8 cellular contexts compared by ENCODE assay signal in genomic region chr1:218346391-218347204, GRCh38. TPM values are rescaled to one million over a fixed set of nuclear protein-coding genes. Genes with fewer than 3 reads are reported as not detected.
DNase-seq lines count a peak whose midpoint lies in the region; ATAC-seq and TF ChIP-seq lines count a peak whose summit lies in the region.

No MANE protein-coding gene starts in this region.

- no peak for TF ChIP-seq CTCF in HCT116 (IDR thresholded peaks at IDR 0.05 in 2 of 3, conservative IDR thresholded peaks at IDR 0.05 in 1 of 3; ENCODE audit: borderline replicate concordance in 1 of 3, insufficient read depth in 1 of 3, low read depth in 2 of 3, low read length in 2 of 3)
- TF ChIP-seq CTCF in smooth muscle cell (IDR thresholded peaks at IDR 0.05; ENCODE audit: borderline replicate concordance, insufficient read depth, poor library complexity, severe bottlenecking): no peak

- POLR2A ChIA-PET in HCT116 (lab: Charles Lee): no interaction called here

- CTCF ChIA-PET in HCT116 (lab: Charles Lee): no interaction called here

- no peaks in the 10 kb centered on the region for H4K20me1 ChIP-seq in HCT116 (ENCODE audit: insufficient read depth)
- no peaks in the 10 kb centered on the region for H4K20me1 ChIP-seq in smooth muscle cell (ENCODE audit: low read depth)

- peak overlapping the region; percentile 37 to 52 for H3K4me3 ChIP-seq in HCT116 (replicated peaks in 1 of 2; ENCODE audit: low read depth in 1 of 2, low read length in 2 of 2)
- peak overlapping the region; percentile 80 for H3K4me3 ChIP-seq in iPS-15b (ENCODE audit: low read depth, low read length)
- H3K4me3 ChIP-seq in smooth muscle cell: peak overlapping the region; percentile 65

- H3K27ac ChIP-seq in HCT116 (ENCODE audit: low read depth, low read length) (no peak overlapping the region), smooth muscle cell (ENCODE audit: low read depth) (peak overlapping the region; percentile 66)

- H3K36me3 Mint-ChIP-seq in activated naive CD8-positive, alpha-beta T cell treated with anti-CD3 and anti-CD28 coated beads, Interleukin-2, amount 50 U/mL, for 24 hours (ENCODE audit: low read depth): peaks cover under 1% of the 10 kb centered on the region

- no peak for TF ChIP-seq RAD21 in HCT116 (IDR thresholded peaks at IDR 0.05; ENCODE audit: low read depth)

- H3K9ac ChIP-seq in HCT116 (ENCODE audit: low read length) (peak overlapping the region; percentile 37; the same call in 1 of the 2 replicates), iPS-15b (ENCODE audit: low read depth, low read length) (peak overlapping the region; percentile 14), smooth muscle cell (ENCODE audit: low read depth) (peak overlapping the region; percentile 69)

- H3K9me2 ChIP-seq in HCT116 (ENCODE audit: insufficient read depth): no peaks in the 10 kb centered on the region

- no peak overlapping the region for H3K4me3 Mint-ChIP-seq in activated naive CD8-positive, alpha-beta T cell treated with anti-CD3 and anti-CD28 coated beads, Interleukin-2, amount 50 U/mL, for 24 hours

- no peak for TF ChIP-seq POLR2A in HCT116 (IDR thresholded peaks at IDR 0.05; ENCODE audit: borderline replicate concordance, extremely low read depth, insufficient read depth, insufficient read length)

- H2AFZ ChIP-seq in HCT116 (ENCODE audit: low read depth, low read length, poor library complexity, severe bottlenecking) (peak overlapping the region; percentile 49), smooth muscle cell (ENCODE audit: low read depth) (peak overlapping the region; percentile 63)

- TSS peak; percentile 30 for BruUV-seq in HCT116 (replicated peaks; lab: Mats Ljungman, UMichigan)

- intact Hi-C loops in HCT116 (cut with micrococcal nuclease): no loop called here

- DNase-seq in Ammon's horn (ENCODE audit: low spot score) (peak; percentile 30), HCT116 (ENCODE audit: low read depth, low spot score) (no peak), smooth muscle cell (lab: John Stamatoyannopoulos, UW; ENCODE audit: unreplicated experiment) (no peak), epidermal melanocyte (ENCODE audit: insufficient read length, low spot score) (no peak)
- peak; percentile 14 for DNase-seq in activated naive CD8-positive, alpha-beta T cell treated with anti-CD3 and anti-CD28 coated beads, Interleukin-2, amount 50 U/mL, for 24 hours

- no peaks in the 10 kb centered on the region for H3K9me3 Mint-ChIP-seq in activated naive CD8-positive, alpha-beta T cell treated with anti-CD3 and anti-CD28 coated beads, Interleukin-2, amount 50 U/mL, for 24 hours

- H3K27me3 ChIP-seq in HCT116 (ENCODE audit: insufficient read depth, low read length): no peaks in the 10 kb centered on the region
- peaks cover 43% of the 10 kb centered on the region for H3K27me3 ChIP-seq in iPS-15b (ENCODE audit: control insufficient read depth, insufficient read depth, low read length)
- no peaks in the 10 kb centered on the region for H3K27me3 ChIP-seq in smooth muscle cell (ENCODE audit: low read depth)

- H3K36me3 ChIP-seq in HCT116 (ENCODE audit: control insufficient read depth in 1 of 2, insufficient read depth in 2 of 2, low read length in 2 of 2): no peaks in the 10 kb centered on the region
- H3K36me3 ChIP-seq in iPS-15b (ENCODE audit: control insufficient read depth, insufficient read depth, low read length): no peaks in the 10 kb centered on the region
- no peaks in the 10 kb centered on the region for H3K36me3 ChIP-seq in smooth muscle cell (ENCODE audit: low read depth)

- peaks cover 29% of the 10 kb centered on the region for H3K4me1 Mint-ChIP-seq in activated naive CD8-positive, alpha-beta T cell treated with anti-CD3 and anti-CD28 coated beads, Interleukin-2, amount 50 U/mL, for 24 hours

- peaks cover 0 to 8% of the 10 kb centered on the region in 2 experiments; a peak in 2 of 4 replicates for H3K4me1 ChIP-seq in HCT116 (ENCODE audit: control insufficient read depth in 1 of 2, insufficient read depth in 2 of 2, low read length in 2 of 2)
- H3K4me1 ChIP-seq in iPS-15b (ENCODE audit: control insufficient read depth, insufficient read depth, low read length): peaks cover 5% of the 10 kb centered on the region
- peaks cover 3% of the 10 kb centered on the region for H3K4me1 ChIP-seq in smooth muscle cell (ENCODE audit: low read depth)

- RAD21 ChIA-PET in HCT116 (lab: Charles Lee; ENCODE audit: low non-redundant PET in 1 of 2, low total read pairs in 2 of 2, uncharacterized antibody in 2 of 2, unreplicated experiment in 2 of 2): no interaction called here

- peak overlapping the region; percentile 73 for H3K4me2 ChIP-seq in HCT116 (ENCODE audit: low read length)
- peak overlapping the region; percentile 95 for H3K4me2 ChIP-seq in smooth muscle cell

- peaks cover 51% of the 10 kb centered on the region for H3K27me3 Mint-ChIP-seq in activated naive CD8-positive, alpha-beta T cell treated with anti-CD3 and anti-CD28 coated beads, Interleukin-2, amount 50 U/mL, for 24 hours

- H3K9me3 ChIP-seq in HCT116 (ENCODE audit: control insufficient read depth in 1 of 2, insufficient read depth in 1 of 2, low read depth in 1 of 2, low read length in 2 of 2) (no peaks in the 10 kb centered on the region), iPS-15b (ENCODE audit: control insufficient read depth, insufficient read depth, low read length) (no peaks in the 10 kb centered on the region), smooth muscle cell (replicated peaks; ENCODE audit: low read depth) (no peaks in the 10 kb centered on the region)

- no peaks in the 10 kb centered on the region for H3K79me2 ChIP-seq in HCT116 (ENCODE audit: insufficient read depth, low read length)
- peaks cover 31% of the 10 kb centered on the region for H3K79me2 ChIP-seq in smooth muscle cell (ENCODE audit: low read depth)

- peaks cover 18% of the 10 kb centered on the region for H3F3A ChIP-seq in smooth muscle cell (ENCODE audit: low read depth)

- WGBS in smooth muscle cell (ENCODE audit: low lambda C conversion rate): 1% methylated on average over 39 of the region's 39 CpGs

- no peak overlapping the region for H3K27ac Mint-ChIP-seq in activated naive CD8-positive, alpha-beta T cell treated with anti-CD3 and anti-CD28 coated beads, Interleukin-2, amount 50 U/mL, for 24 hours

- ATAC-seq in HCT116 (no peak), GM19023 (IDR thresholded peaks at IDR 0.05; ENCODE audit: unreplicated experiment) (no peak), HG03378 (IDR thresholded peaks at IDR 0.05; ENCODE audit: unreplicated experiment) (no peak)
- ATAC-seq in activated naive CD8-positive, alpha-beta T cell treated with anti-CD3 and anti-CD28 coated beads, Interleukin-2, amount 50 U/mL, for 24 hours: no peak

TF ChIP-seq in HCT116, 20 proteins besides CTCF, POLR2A, EP300 and RAD21 (continues in another document):
- no peak for TF ChIP-seq POLR2AphosphoS5 (IDR thresholded peaks at IDR 0.05; ENCODE audit: low read depth, low read length)
- TF ChIP-seq EZH2 (IDR thresholded peaks at IDR 0.05): no peak
- no peak for TF ChIP-seq ATF3 (IDR thresholded peaks at IDR 0.05)
- no peak for TF ChIP-seq ZBTB33 (IDR thresholded peaks at IDR 0.05; ENCODE audit: extremely low read depth, insufficient replicate concordance, low read length)
- TF ChIP-seq SP1 (IDR thresholded peaks at IDR 0.05; ENCODE audit: low read depth): no peak
- TF ChIP-seq REST (IDR thresholded peaks at IDR 0.05; ENCODE audit: low read depth): no peak
- TF ChIP-seq SRF (IDR thresholded peaks at IDR 0.05; ENCODE audit: low read depth): no peak
- no peak for TF ChIP-seq ZNF274 (IDR thresholded peaks at IDR 0.05; ENCODE audit: low read depth, low read length)

RNA-seq across cellular contexts. Expression of gene TGFB2, which starts 1.5 kb away (rescaled TPM):
- total RNA-seq in HCT116 (2021; ENCODE audit: unreplicated experiment): 0.34 TPM
- polyA plus RNA-seq in HCT116 (2012): 0.07 and 0.14 TPM in 2 replicates
- total RNA-seq in smooth muscle cell: 63.3 and 76.5 TPM in 2 replicates
- 25.6 and 29.1 TPM in 2 replicates for polyA plus RNA-seq in smooth muscle cell

Comparison
In these comparisons a context has a peak if more than half of its experiments do, and no peak if none do; other contexts are left out.
1. DNase-seq: peak in Ammon's horn (single experiment) and activated naive CD8-positive, alpha-beta T cell treated with anti-CD3 and anti-CD28 coated beads, Interleukin-2, amount 50 U/mL, for 24 hours (single experiment); none in HCT116 (single experiment), smooth muscle cell (single experiment) and epidermal melanocyte (single experiment).
2. H3K9ac ChIP-seq: peak in every context shown above with its lines; median percentile 69 in smooth muscle cell; 37 in HCT116; 14 in iPS-15b.
3. RNA of gene TGFB2, which starts 1.5 kb away (total RNA-seq): 63.3 to 76.5 TPM in smooth muscle cell; 0.34 TPM in HCT116 (single experiment); every median in the first group is over 10 times any median in the second.
4. Peak in every context shown above with its lines, with median percentiles within 50 percentile points of each other: H3K4me3 ChIP-seq.